In genomic region chr6:11172501-11173337, GRCh38 we compare ENCODE assay signal across 1 cellular context.
A peak's percentile ranks its signal among the peaks of the same experiment; 100 is the strongest.
TF ChIP-seq lines count a peak whose summit lies in the region.

No MANE protein-coding gene starts in this region.

TF ChIP-seq in HepG2, 621 proteins besides CTCF, POLR2A, EP300 and RAD21 (continued from another document and continues in another):
- TF ChIP-seq, protein P1, sequence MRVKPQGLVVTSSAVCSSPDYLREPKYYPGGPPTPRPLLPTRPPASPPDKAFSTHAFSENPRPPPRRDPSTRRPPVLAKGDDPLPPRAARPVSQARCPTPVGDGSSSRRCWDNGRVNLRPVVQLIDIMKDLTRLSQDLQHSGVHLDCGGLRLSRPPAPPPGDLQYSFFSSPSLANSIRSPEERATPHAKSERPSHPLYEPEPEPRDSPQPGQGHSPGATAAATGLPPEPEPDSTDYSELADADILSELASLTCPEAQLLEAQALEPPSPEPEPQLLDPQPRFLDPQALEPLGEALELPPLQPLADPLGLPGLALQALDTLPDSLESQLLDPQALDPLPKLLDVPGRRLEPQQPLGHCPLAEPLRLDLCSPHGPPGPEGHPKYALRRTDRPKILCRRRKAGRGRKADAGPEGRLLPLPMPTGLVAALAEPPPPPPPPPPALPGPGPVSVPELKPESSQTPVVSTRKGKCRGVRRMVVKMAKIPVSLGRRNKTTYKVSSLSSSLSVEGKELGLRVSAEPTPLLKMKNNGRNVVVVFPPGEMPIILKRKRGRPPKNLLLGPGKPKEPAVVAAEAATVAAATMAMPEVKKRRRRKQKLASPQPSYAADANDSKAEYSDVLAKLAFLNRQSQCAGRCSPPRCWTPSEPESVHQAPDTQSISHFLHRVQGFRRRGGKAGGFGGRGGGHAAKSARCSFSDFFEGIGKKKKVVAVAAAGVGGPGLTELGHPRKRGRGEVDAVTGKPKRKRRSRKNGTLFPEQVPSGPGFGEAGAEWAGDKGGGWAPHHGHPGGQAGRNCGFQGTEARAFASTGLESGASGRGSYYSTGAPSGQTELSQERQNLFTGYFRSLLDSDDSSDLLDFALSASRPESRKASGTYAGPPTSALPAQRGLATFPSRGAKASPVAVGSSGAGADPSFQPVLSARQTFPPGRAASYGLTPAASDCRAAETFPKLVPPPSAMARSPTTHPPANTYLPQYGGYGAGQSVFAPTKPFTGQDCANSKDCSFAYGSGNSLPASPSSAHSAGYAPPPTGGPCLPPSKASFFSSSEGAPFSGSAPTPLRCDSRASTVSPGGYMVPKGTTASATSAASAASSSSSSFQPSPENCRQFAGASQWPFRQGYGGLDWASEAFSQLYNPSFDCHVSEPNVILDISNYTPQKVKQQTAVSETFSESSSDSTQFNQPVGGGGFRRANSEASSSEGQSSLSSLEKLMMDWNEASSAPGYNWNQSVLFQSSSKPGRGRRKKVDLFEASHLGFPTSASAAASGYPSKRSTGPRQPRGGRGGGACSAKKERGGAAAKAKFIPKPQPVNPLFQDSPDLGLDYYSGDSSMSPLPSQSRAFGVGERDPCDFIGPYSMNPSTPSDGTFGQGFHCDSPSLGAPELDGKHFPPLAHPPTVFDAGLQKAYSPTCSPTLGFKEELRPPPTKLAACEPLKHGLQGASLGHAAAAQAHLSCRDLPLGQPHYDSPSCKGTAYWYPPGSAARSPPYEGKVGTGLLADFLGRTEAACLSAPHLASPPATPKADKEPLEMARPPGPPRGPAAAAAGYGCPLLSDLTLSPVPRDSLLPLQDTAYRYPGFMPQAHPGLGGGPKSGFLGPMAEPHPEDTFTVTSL (CRISPR knock-in tag; IDR thresholded peaks at IDR 0.05; ENCODE audit: borderline replicate concordance) = no peak
- TF ChIP-seq, protein P2, sequence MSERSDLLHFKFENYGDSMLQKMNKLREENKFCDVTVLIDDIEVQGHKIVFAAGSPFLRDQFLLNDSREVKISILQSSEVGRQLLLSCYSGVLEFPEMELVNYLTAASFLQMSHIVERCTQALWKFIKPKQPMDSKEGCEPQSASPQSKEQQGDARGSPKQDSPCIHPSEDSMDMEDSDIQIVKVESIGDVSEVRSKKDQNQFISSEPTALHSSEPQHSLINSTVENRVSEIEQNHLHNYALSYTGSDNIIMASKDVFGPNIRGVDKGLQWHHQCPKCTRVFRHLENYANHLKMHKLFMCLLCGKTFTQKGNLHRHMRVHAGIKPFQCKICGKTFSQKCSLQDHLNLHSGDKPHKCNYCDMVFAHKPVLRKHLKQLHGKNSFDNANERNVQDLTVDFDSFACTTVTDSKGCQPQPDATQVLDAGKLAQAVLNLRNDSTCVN (CRISPR knock-in tag; IDR thresholded peaks at IDR 0.05; ENCODE audit: borderline replicate concordance) = no peak
- no peak for TF ChIP-seq MEIS1 (CRISPR knock-in tag; IDR thresholded peaks at IDR 0.05; ENCODE audit: borderline replicate concordance)
- no peak for TF ChIP-seq MAFG (CRISPR knock-in tag; IDR thresholded peaks at IDR 0.05)
- TF ChIP-seq, protein P3, sequence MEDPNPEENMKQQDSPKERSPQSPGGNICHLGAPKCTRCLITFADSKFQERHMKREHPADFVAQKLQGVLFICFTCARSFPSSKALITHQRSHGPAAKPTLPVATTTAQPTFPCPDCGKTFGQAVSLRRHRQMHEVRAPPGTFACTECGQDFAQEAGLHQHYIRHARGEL (CRISPR knock-in tag; IDR thresholded peaks at IDR 0.05) = no peak
- no peak for TF ChIP-seq ZNF567 (CRISPR knock-in tag; IDR thresholded peaks at IDR 0.05; ENCODE audit: borderline replicate concordance)
- no peak for TF ChIP-seq ZNF557 (CRISPR knock-in tag; IDR thresholded peaks at IDR 0.05)
- TF ChIP-seq ZNF263 (CRISPR knock-in tag; IDR thresholded peaks at IDR 0.05) = no peak
- TF ChIP-seq, protein P4, sequence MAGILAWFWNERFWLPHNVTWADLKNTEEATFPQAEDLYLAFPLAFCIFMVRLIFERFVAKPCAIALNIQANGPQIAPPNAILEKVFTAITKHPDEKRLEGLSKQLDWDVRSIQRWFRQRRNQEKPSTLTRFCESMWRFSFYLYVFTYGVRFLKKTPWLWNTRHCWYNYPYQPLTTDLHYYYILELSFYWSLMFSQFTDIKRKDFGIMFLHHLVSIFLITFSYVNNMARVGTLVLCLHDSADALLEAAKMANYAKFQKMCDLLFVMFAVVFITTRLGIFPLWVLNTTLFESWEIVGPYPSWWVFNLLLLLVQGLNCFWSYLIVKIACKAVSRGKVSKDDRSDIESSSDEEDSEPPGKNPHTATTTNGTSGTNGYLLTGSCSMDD (CRISPR knock-in tag; IDR thresholded peaks at IDR 0.05) = no peak
- TF ChIP-seq PHB2 (IDR thresholded peaks at IDR 0.05; ENCODE audit: partially characterized antibody) = no peak
- TF ChIP-seq, protein P5, sequence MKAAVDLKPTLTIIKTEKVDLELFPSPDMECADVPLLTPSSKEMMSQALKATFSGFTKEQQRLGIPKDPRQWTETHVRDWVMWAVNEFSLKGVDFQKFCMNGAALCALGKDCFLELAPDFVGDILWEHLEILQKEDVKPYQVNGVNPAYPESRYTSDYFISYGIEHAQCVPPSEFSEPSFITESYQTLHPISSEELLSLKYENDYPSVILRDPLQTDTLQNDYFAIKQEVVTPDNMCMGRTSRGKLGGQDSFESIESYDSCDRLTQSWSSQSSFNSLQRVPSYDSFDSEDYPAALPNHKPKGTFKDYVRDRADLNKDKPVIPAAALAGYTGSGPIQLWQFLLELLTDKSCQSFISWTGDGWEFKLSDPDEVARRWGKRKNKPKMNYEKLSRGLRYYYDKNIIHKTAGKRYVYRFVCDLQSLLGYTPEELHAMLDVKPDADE (CRISPR knock-in tag; IDR thresholded peaks at IDR 0.05) = no peak
- TF ChIP-seq, protein P6, sequence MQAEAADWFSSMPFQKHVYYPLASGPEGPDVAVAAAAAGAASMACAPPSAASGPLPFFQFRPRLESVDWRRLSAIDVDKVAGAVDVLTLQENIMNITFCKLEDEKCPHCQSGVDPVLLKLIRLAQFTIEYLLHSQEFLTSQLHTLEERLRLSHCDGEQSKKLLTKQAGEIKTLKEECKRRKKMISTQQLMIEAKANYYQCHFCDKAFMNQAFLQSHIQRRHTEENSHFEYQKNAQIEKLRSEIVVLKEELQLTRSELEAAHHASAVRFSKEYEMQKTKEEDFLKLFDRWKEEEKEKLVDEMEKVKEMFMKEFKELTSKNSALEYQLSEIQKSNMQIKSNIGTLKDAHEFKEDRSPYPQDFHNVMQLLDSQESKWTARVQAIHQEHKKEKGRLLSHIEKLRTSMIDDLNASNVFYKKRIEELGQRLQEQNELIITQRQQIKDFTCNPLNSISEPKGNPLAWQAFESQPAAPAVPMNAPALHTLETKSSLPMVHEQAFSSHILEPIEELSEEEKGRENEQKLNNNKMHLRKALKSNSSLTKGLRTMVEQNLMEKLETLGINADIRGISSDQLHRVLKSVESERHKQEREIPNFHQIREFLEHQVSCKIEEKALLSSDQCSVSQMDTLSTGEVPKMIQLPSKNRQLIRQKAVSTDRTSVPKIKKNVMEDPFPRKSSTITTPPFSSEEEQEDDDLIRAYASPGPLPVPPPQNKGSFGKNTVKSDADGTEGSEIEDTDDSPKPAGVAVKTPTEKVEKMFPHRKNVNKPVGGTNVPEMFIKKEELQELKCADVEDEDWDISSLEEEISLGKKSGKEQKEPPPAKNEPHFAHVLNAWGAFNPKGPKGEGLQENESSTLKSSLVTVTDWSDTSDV (CRISPR knock-in tag; IDR thresholded peaks at IDR 0.05) = no peak
- TF ChIP-seq DDIT3 (CRISPR knock-in tag; IDR thresholded peaks at IDR 0.05) = no peak
- no peak for TF ChIP-seq CCAR2 (optimal IDR thresholded peaks at IDR 0.05; ENCODE audit: low read depth, low read length)
- TF ChIP-seq KAT8 (CRISPR knock-in tag; IDR thresholded peaks at IDR 0.05) = peak; percentile 55; the same call in 1 of the 2 replicates
- no peak for TF ChIP-seq ARHGAP35 (CRISPR knock-in tag; IDR thresholded peaks at IDR 0.05; ENCODE audit: borderline replicate concordance)
- no peak for TF ChIP-seq ZNF549 (CRISPR knock-in tag; IDR thresholded peaks at IDR 0.05)
- no peak for TF ChIP-seq ZNF101 (CRISPR knock-in tag; IDR thresholded peaks at IDR 0.05; ENCODE audit: borderline replicate concordance, low read depth)
- TF ChIP-seq GTF2F1 (IDR thresholded peaks at IDR 0.05; ENCODE audit: low read length) = no peak
- TF ChIP-seq NFE2 (CRISPR knock-in tag; IDR thresholded peaks at IDR 0.05) = no peak
- no peak for TF ChIP-seq ZNF883 (CRISPR knock-in tag; IDR thresholded peaks at IDR 0.05; ENCODE audit: not compliant biosample characterization)
- TF ChIP-seq ZNF331 (CRISPR knock-in tag; IDR thresholded peaks at IDR 0.05) = peak; percentile 46; the same call in 1 of the 2 replicates
- TF ChIP-seq TRIM24 (CRISPR knock-in tag; IDR thresholded peaks at IDR 0.05) = no peak
- no peak for TF ChIP-seq ARNTL (CRISPR knock-in tag; IDR thresholded peaks at IDR 0.05)
- TF ChIP-seq SALL1 (CRISPR knock-in tag; IDR thresholded peaks at IDR 0.05) = no peak; the same call in 1 of the 2 replicates
- no peak for TF ChIP-seq ZBTB43 (CRISPR knock-in tag; conservative IDR thresholded peaks at IDR 0.05)
- TF ChIP-seq, protein P7, sequence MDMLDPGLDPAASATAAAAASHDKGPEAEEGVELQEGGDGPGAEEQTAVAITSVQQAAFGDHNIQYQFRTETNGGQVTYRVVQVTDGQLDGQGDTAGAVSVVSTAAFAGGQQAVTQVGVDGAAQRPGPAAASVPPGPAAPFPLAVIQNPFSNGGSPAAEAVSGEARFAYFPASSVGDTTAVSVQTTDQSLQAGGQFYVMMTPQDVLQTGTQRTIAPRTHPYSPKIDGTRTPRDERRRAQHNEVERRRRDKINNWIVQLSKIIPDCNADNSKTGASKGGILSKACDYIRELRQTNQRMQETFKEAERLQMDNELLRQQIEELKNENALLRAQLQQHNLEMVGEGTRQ (IDR thresholded peaks at IDR 0.05; ENCODE audit: low read depth, low read length) = no peak
- TF ChIP-seq, protein P7 (CRISPR knock-in tag; IDR thresholded peaks at IDR 0.05; ENCODE audit: borderline replicate concordance) = no peak
- TF ChIP-seq FOXK2 (IDR thresholded peaks at IDR 0.05) = no peak
- TF ChIP-seq SRF (IDR thresholded peaks at IDR 0.05; ENCODE audit: low read depth, low read length) = no peak
- peak; percentile 66 for TF ChIP-seq ZGPAT (CRISPR knock-in tag; IDR thresholded peaks at IDR 0.05)
- no peak for TF ChIP-seq U2AF1 (optimal IDR thresholded peaks at IDR 0.05; ENCODE audit: low read depth, low read length)
- no peak for TF ChIP-seq RBM39 (IDR thresholded peaks at IDR 0.05; ENCODE audit: low read depth, low read length, poor library complexity, severe bottlenecking)
- TF ChIP-seq, protein P8, sequence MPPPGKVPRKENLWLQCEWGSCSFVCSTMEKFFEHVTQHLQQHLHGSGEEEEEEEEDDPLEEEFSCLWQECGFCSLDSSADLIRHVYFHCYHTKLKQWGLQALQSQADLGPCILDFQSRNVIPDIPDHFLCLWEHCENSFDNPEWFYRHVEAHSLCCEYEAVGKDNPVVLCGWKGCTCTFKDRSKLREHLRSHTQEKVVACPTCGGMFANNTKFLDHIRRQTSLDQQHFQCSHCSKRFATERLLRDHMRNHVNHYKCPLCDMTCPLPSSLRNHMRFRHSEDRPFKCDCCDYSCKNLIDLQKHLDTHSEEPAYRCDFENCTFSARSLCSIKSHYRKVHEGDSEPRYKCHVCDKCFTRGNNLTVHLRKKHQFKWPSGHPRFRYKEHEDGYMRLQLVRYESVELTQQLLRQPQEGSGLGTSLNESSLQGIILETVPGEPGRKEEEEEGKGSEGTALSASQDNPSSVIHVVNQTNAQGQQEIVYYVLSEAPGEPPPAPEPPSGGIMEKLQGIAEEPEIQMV (CRISPR knock-in tag; IDR thresholded peaks at IDR 0.05; ENCODE audit: low read depth) = no peak
- no peak for TF ChIP-seq TBL1XR1 (IDR thresholded peaks at IDR 0.05; ENCODE audit: borderline replicate concordance, low read length, partially characterized antibody)
- no peak for TF ChIP-seq ZNF616 (CRISPR knock-in tag; IDR thresholded peaks at IDR 0.05; ENCODE audit: low read depth)
- TF ChIP-seq ZNF569 (CRISPR knock-in tag; IDR thresholded peaks at IDR 0.05; ENCODE audit: borderline replicate concordance) = no peak
- peak; percentile 65; the same call in 1 of the 2 replicates for TF ChIP-seq REPIN1 (CRISPR knock-in tag; IDR thresholded peaks at IDR 0.05; ENCODE audit: borderline replicate concordance, low read depth)
- no peak for TF ChIP-seq NRL (CRISPR knock-in tag; IDR thresholded peaks at IDR 0.05; ENCODE audit: borderline replicate concordance)
- no peak for TF ChIP-seq ZFP82 (CRISPR knock-in tag; IDR thresholded peaks at IDR 0.05; ENCODE audit: borderline replicate concordance)
- no peak for TF ChIP-seq ZBTB1 (CRISPR knock-in tag; IDR thresholded peaks at IDR 0.05; ENCODE audit: borderline replicate concordance)
- no peak for TF ChIP-seq HOXA9 (CRISPR knock-in tag; IDR thresholded peaks at IDR 0.05; ENCODE audit: borderline replicate concordance)
- peak; percentile 73 for TF ChIP-seq GATAD2A (CRISPR knock-in tag; IDR thresholded peaks at IDR 0.05)
- no peak for TF ChIP-seq ASH2L (IDR thresholded peaks at IDR 0.05; ENCODE audit: insufficient read length, low read depth, low read length)
- TF ChIP-seq WIZ (CRISPR knock-in tag; IDR thresholded peaks at IDR 0.05) = no peak
